In genomic region chr12:132965796-132966195, GRCh38 we compare ENCODE assay signal across 4 cellular contexts.
"Had no signal": no experiment of that assay in that cellular context is flagged by ENCODE, and none has a peak within 500 bp of the region (broad histone marks: within the 10 kb centered on the region; RNA-seq: fewer than 3 reads in every experiment).

No MANE protein-coding gene starts in this region.

- H3K27ac ChIP-seq: HL-60 had no signal

- H3K4me2 ChIP-seq: GM23338 had no signal

- DNase-seq: H9, HCEC 1CT had no signal

- H2AFZ ChIP-seq: GM23338 had no signal

- H3K4me3 ChIP-seq: GM23338 had no signal
